Comparison of ENCODE assay signal across 10 cellular contexts in genomic region chr20:48763183-48764030, GRCh38.
DNase-seq lines count a peak whose midpoint lies in the region; ATAC-seq lines count a peak whose summit lies in the region.
"Had no signal": no experiment of that assay in that cellular context is flagged by ENCODE, and none has a peak within 500 bp of the region (broad histone marks: within the 10 kb centered on the region; RNA-seq: fewer than 3 reads in every experiment).

No MANE protein-coding gene starts in this region.

- 0 out of 2 replicates have a peak, but pooled peaks cover 5% of the 10 kb centered on the region for H3K9me3 ChIP-seq in HUES64 (ENCODE audit: insufficient read depth, low read depth, low read length)
- H3K9me3 ChIP-seq: prostate gland, uterus had no signal

- peak overlapping the region; percentile 61 for H3K27ac ChIP-seq in HUES64 (ENCODE audit: low read depth, low read length)
- H3K27ac ChIP-seq: prostate gland, uterus had no signal

- no peaks in the 10 kb centered on the region for H3K27me3 ChIP-seq in HUES64 (ENCODE audit: insufficient read depth, low read length)
- H3K27me3 ChIP-seq: uterus had no signal

- WGBS in HUES64: 86% methylated on average over 19 of the region's 19 CpGs

- peak; percentile 47 for DNase-seq in left cardiac atrium
- peak; percentile 68 for DNase-seq in retina
- DNase-seq in LoVo (ENCODE audit: low spot score): no peak
- no peak for DNase-seq in amygdala (lab: John Stamatoyannopoulos, UW)
- DNase-seq: SHP77 treated with DMSO at 0.1 percent for 48 hours had no signal

- intact Hi-C loops in left cardiac atrium (cut with DNase I): loop anchor here in 1 of 2 donors (10.0 kb wide), 1 partner anchor 61 kb away; the partner anchor contains the start of gene PREX1

- H3K4me3 ChIP-seq in HUES64 (ENCODE audit: low read length): no peak overlapping the region
- H3K4me3 ChIP-seq: prostate gland, uterus had no signal

- H3K27me3 Mint-ChIP-seq in activated T-helper 17 cell treated with anti-CD3 and anti-CD28 coated beads, Interleukin-2, amount 50 U/mL, for 72 hours: no peaks in the 10 kb centered on the region

- H3K27ac Mint-ChIP-seq in activated T-helper 17 cell treated with anti-CD3 and anti-CD28 coated beads, Interleukin-2, amount 50 U/mL, for 72 hours: peak overlapping the region; percentile 96

- H3K4me3 Mint-ChIP-seq in activated T-helper 17 cell treated with anti-CD3 and anti-CD28 coated beads, Interleukin-2, amount 50 U/mL, for 72 hours: no peak overlapping the region

- no peak for ATAC-seq in activated T-helper 17 cell treated with anti-CD3 and anti-CD28 coated beads, Interleukin-2, amount 50 U/mL, for 72 hours (replicated peaks)
- ATAC-seq in left cardiac atrium (peak in 1 of 2 donors; percentile 33), GM18873 (IDR thresholded peaks at IDR 0.05; ENCODE audit: low FRiP score, unreplicated experiment) (no peak)

- H3K4me1 ChIP-seq in HUES64 (ENCODE audit: insufficient read depth, low read length): no peaks in the 10 kb centered on the region; the same call in 1 of the 2 replicates
- H3K4me1 ChIP-seq: prostate gland, uterus had no signal

- H3K4me1 Mint-ChIP-seq in activated T-helper 17 cell treated with anti-CD3 and anti-CD28 coated beads, Interleukin-2, amount 50 U/mL, for 72 hours: peaks cover 69% of the 10 kb centered on the region

- H3K36me3 Mint-ChIP-seq in activated T-helper 17 cell treated with anti-CD3 and anti-CD28 coated beads, Interleukin-2, amount 50 U/mL, for 72 hours (ENCODE audit: low read depth): peaks cover 32% of the 10 kb centered on the region

- peaks cover 4% of the 10 kb centered on the region for H3K9me3 Mint-ChIP-seq in activated T-helper 17 cell treated with anti-CD3 and anti-CD28 coated beads, Interleukin-2, amount 50 U/mL, for 72 hours

- no peaks in the 10 kb centered on the region for H3K36me3 ChIP-seq in HUES64 (ENCODE audit: insufficient read depth, low read length)
- H3K36me3 ChIP-seq: prostate gland, uterus had no signal

- H3K9ac ChIP-seq in HUES64 (ENCODE audit: low read depth, low read length): no peak overlapping the region

Comparison
In these comparisons a context has a peak if more than half of its experiments do, and no peak if none do; other contexts are left out.
1. DNase-seq: peak in left cardiac atrium (single experiment) and retina (single experiment); none in LoVo (single experiment) and amygdala (0 of 56).